In genomic region chr5:101948615-101949014, GRCh38 we compare ENCODE assay signal across 28 cellular contexts.
"Had no signal": no experiment of that assay in that cellular context is flagged by ENCODE, and none has a peak within 500 bp of the region (broad histone marks: within the 10 kb centered on the region; RNA-seq: fewer than 3 reads in every experiment).

No MANE protein-coding gene starts in this region.

- H3K27me3 ChIP-seq: colonic mucosa, esophagus squamous epithelium, gastrocnemius medialis, heart right ventricle, left lung had no signal

- H3K27ac Mint-ChIP-seq: dendritic cell treated with granulocyte-macrophage colony-stimulating factor and Interleukin-4, amounts not matched to agents 40 ng/mL and 50 ng/mL, for 4 days; effector memory CD8-positive, alpha-beta T cell; endodermal cell; mesothelial cell of epicardium; naive B cell had no signal

- H3K9me3 Mint-ChIP-seq: effector memory CD8-positive, alpha-beta T cell; endodermal cell; mesothelial cell of epicardium; naive B cell had no signal

- H3K9me3 ChIP-seq: colonic mucosa, esophagus squamous epithelium, gastrocnemius medialis, heart right ventricle, left lung, lower lobe of right lung, mucosa of descending colon had no signal

- H3K36me3 Mint-ChIP-seq: mesothelial cell of epicardium, naive B cell had no signal

- DNase-seq: colonic mucosa; cortex of kidney; effector CD8-positive, alpha-beta T cell; effector memory CD8-positive, alpha-beta T cell; endodermal cell; erythroblast; esophagus squamous epithelium; foreskin fibroblast; foreskin melanocyte; gastrocnemius medialis; glutamatergic neuron; head of caudate nucleus; heart right ventricle; hippocampal formation; left cardiac atrium; left lung; left ventricle myocardium superior; lower lobe of right lung; mesenchymal stem cell; mucosa of descending colon; naive B cell had no signal

- H3K27me3 Mint-ChIP-seq: dendritic cell treated with granulocyte-macrophage colony-stimulating factor and Interleukin-4, amounts not matched to agents 40 ng/mL and 50 ng/mL, for 4 days; effector memory CD8-positive, alpha-beta T cell; naive B cell had no signal

- H3K4me3 Mint-ChIP-seq: dendritic cell treated with granulocyte-macrophage colony-stimulating factor and Interleukin-4, amounts not matched to agents 40 ng/mL and 50 ng/mL, for 4 days; effector memory CD8-positive, alpha-beta T cell; endodermal cell; mesothelial cell of epicardium; naive B cell had no signal

- ATAC-seq: effector memory CD8-positive, alpha-beta T cell; esophagus mucosa; gastrocnemius medialis; heart right ventricle; left cardiac atrium; left lung; left ventricle myocardium superior; lower lobe of right lung; mucosa of descending colon had no signal

- H3K27ac ChIP-seq: colonic mucosa, epithelial cell of prostate, esophagus squamous epithelium, gastrocnemius medialis, heart right ventricle, left lung, lower lobe of right lung had no signal

- H3K4me3 ChIP-seq: colonic mucosa, esophagus squamous epithelium, gastrocnemius medialis, heart right ventricle, left lung, lower lobe of right lung, mucosa of descending colon had no signal

- FAIRE-seq: endometrium, islet of Langerhans, keratinocyte had no signal

- H3K4me1 Mint-ChIP-seq: endodermal cell had no signal

- H3K36me3 ChIP-seq: colonic mucosa, esophagus squamous epithelium, gastrocnemius medialis, heart right ventricle, left lung, lower lobe of right lung had no signal

- H3K4me1 ChIP-seq: colonic mucosa, esophagus squamous epithelium, gastrocnemius medialis, heart right ventricle, lower lobe of right lung had no signal
